In the genomic region with DNA sequence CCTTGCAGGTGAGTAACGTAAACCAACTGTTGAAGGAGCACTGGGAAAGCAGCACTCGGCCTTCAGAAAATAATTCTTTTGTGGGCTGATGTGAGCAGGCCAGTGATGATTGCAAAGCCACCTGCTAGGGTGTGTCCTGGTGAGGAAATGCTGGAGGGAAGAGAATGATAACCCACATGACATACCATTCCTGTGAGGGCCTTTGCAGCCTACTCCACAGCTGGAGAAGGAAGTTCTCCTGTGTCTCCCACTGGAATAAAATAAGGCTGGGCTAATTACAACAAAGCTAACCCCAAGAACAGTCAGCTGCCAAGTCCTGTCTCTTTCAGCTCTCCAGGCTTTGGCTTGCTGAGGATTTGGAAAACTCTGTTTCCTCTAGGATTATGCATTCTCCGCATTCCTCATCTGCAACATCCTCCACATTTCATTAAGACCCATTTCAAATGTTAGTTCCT, we compare ENCODE assay signal across 1 cellular context.
A peak's percentile ranks its signal among the peaks of the same experiment; 100 is the strongest.
TF ChIP-seq lines count a peak whose summit lies in the region.

No MANE protein-coding gene starts in this region.

TF ChIP-seq in H1, 55 proteins besides CTCF, POLR2A, EP300 and RAD21:
- peak; percentile 93 for TF ChIP-seq TEAD4 (IDR thresholded peaks at IDR 0.05; ENCODE audit: low read depth, low read length)
- TF ChIP-seq SIN3A (conservative IDR thresholded peaks at IDR 0.05 in 1 of 2, IDR thresholded peaks at IDR 0.05 in 1 of 2; ENCODE audit: low read depth in 1 of 2, low read length in 2 of 2), result no peak
TF ChIP-seq in H1: peak in this region for 1.
